ENCODE assay signal across 1 cellular context in the genomic region with DNA sequence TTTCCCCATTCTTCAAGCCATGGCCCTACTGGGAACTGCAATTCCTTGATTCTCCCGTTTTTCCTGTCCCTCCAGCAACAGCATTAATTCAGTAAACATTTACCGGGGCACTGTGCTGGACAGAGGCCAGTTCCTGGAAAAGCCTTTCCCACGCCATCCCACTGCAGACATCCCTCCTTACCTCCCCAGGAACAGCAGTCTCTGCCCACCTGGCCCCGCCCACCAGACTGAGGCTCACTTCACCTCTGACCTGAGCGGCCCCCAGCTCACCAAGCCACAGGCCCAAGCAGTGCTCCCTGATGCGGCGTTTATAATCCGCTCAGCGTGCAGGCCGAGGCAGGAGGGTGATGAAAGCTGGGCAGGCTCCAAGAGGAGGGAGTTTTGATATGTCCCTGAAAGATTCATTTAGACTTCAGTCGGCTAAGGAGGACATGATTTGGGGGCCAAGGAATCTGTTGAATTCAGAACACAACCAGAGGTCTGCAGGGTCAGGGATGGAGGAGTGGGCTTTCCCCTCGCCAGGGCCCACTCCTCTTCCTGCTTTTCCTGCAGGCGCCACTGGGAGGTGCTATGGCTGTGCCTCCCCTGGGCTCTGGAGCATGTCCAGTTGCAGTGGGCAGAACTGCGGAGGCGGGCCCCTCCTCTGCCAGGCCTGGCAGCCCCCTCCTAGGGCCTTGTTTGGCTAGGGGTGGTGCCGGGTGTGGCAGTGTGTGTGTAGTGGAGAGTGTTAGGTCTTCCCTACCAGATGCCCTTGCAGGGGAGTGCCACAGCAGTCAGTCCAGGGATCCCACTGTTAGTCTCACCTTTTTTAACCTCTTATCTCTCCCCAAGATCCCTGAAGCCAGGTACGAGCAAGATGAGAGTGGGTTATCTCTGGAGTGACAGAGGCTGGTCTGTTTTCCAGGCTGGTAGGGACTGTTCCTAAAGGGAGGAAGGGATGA.
TF ChIP-seq lines count a peak whose summit lies in the region.

No MANE protein-coding gene starts in this region.

TF ChIP-seq in IMR-90, 13 proteins besides CTCF, POLR2A, EP300 and RAD21:
- TF ChIP-seq MXI1 (IDR thresholded peaks at IDR 0.05; ENCODE audit: borderline replicate concordance, low read depth, low read length) (no peak), RFX5 (IDR thresholded peaks at IDR 0.05; ENCODE audit: low read depth, low read length) (no peak), MAZ (IDR thresholded peaks at IDR 0.05; ENCODE audit: borderline replicate concordance, low read depth, low read length) (peak; percentile 60; the same call in 1 of the 2 replicates), RCOR1 (IDR thresholded peaks at IDR 0.05; ENCODE audit: insufficient replicate concordance, low read length) (no peak)
